16 cellular contexts compared by ENCODE assay signal in the genomic region with DNA sequence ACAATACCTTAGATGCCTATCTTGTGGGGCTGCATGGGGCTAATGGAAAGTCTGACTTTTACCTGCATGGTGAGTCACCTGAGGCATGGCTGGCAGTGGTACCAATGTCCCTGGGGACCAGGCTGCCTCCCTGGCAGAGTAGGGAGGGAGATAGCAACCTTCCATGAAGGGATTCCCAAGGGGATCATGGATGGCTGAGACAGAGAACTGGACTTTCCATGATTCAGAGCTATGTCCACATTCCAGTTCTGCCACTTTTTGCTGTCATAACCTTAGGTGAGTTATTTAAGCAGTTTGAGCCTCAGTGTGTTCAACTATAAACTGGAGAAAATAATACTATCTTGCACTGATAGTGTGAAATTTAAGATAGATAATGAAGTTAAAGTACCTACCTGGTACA.
"Had no signal": no experiment of that assay in that cellular context is flagged by ENCODE, and none has a peak within 500 bp of the region (broad histone marks: within the 10 kb centered on the region; RNA-seq: fewer than 3 reads in every experiment).

No MANE protein-coding gene starts in this region.

- H3K27me3 ChIP-seq: brain microvascular endothelial cell, sigmoid colon, stomach, thyroid gland, uterus had no signal

- DNase-seq: activated CD4-positive, alpha-beta T cell treated with anti-CD3 and anti-CD28 coated beads for 1 hour; activated CD4-positive, alpha-beta T cell treated with anti-CD3 and anti-CD28 coated beads, Interleukin-2, amount 50 U/mL, for 48 hours; activated CD8-positive, alpha-beta memory T cell treated with anti-CD3 and anti-CD28 coated beads, Interleukin-2, amount 10 ng/mL, durations not matched to agents 7 days and 5 days; activated effector memory CD4-positive, alpha-beta T cell treated with Interleukin-2 at 50 U/mL for 16 hours; activated T-cell treated with anti-CD3 and anti-CD28 coated beads, Interleukin-2, amount 50 U/mL, for 24 hours; brain microvascular endothelial cell; dermis blood vessel endothelial cell; erythroblast; head of caudate nucleus; occipital lobe; sigmoid colon; stomach; thyroid gland had no signal

- H3K4me3 Mint-ChIP-seq: activated CD8-positive, alpha-beta memory T cell treated with anti-CD3 and anti-CD28 coated beads, Interleukin-2, amount 10 ng/mL, durations not matched to agents 7 days and 5 days; activated T-cell treated with anti-CD3 and anti-CD28 coated beads, Interleukin-2, amount 50 U/mL, for 24 hours; natural killer cell treated with Interleukin-12 subunit alpha and Interleukin-12 subunit beta and Interleukin-15 and Interleukin-18, amount 100 ng/mL, for 72 hours had no signal

- H3K36me3 Mint-ChIP-seq: activated naive CD4-positive, alpha-beta T cell treated with anti-CD3 and anti-CD28 coated beads, Interleukin-2, amount 50 U/mL, for 72 hours had no signal

- H3K27ac Mint-ChIP-seq: activated CD8-positive, alpha-beta memory T cell treated with anti-CD3 and anti-CD28 coated beads, Interleukin-2, amount 10 ng/mL, durations not matched to agents 7 days and 5 days; activated naive CD4-positive, alpha-beta T cell treated with anti-CD3 and anti-CD28 coated beads, Interleukin-2, amount 50 U/mL, for 72 hours; activated T-cell treated with anti-CD3 and anti-CD28 coated beads, Interleukin-2, amount 50 U/mL, for 24 hours; natural killer cell treated with Interleukin-12 subunit alpha and Interleukin-12 subunit beta and Interleukin-15 and Interleukin-18, amount 100 ng/mL, for 72 hours had no signal

- H3K9me3 Mint-ChIP-seq: activated T-cell treated with anti-CD3 and anti-CD28 coated beads, Interleukin-2, amount 50 U/mL, for 24 hours had no signal

- H3K4me1 Mint-ChIP-seq: activated CD8-positive, alpha-beta memory T cell treated with anti-CD3 and anti-CD28 coated beads, Interleukin-2, amount 10 ng/mL, durations not matched to agents 7 days and 5 days had no signal

- H3K4me3 ChIP-seq: sigmoid colon, stomach, thyroid gland, uterus had no signal

- ATAC-seq: activated CD8-positive, alpha-beta memory T cell treated with anti-CD3 and anti-CD28 coated beads, Interleukin-2, amount 10 ng/mL, durations not matched to agents 7 days and 5 days; activated naive CD4-positive, alpha-beta T cell treated with anti-CD3 and anti-CD28 coated beads, Interleukin-2, amount 50 U/mL, for 72 hours; natural killer cell treated with Interleukin-12 subunit alpha and Interleukin-12 subunit beta and Interleukin-15 and Interleukin-18, amount 100 ng/mL, for 72 hours had no signal

- H3K4me1 ChIP-seq: uterus had no signal

- H3K27ac ChIP-seq: brain microvascular endothelial cell, thyroid gland had no signal

- H3K36me3 ChIP-seq: brain microvascular endothelial cell, sigmoid colon, stomach, thyroid gland, uterus had no signal

- H3K9me3 ChIP-seq: sigmoid colon, stomach, thyroid gland, uterus had no signal

- H3K27me3 Mint-ChIP-seq: activated CD8-positive, alpha-beta memory T cell treated with anti-CD3 and anti-CD28 coated beads, Interleukin-2, amount 10 ng/mL, durations not matched to agents 7 days and 5 days; natural killer cell treated with Interleukin-12 subunit alpha and Interleukin-12 subunit beta and Interleukin-15 and Interleukin-18, amount 100 ng/mL, for 72 hours had no signal
